8 cellular contexts compared by ENCODE assay signal in genomic region chr6:166989427-166990034, GRCh38. TPM values are rescaled to one million over a fixed set of nuclear protein-coding genes. Genes with fewer than 3 reads are reported as not detected.
DNase-seq lines count a peak whose midpoint lies in the region; ATAC-seq and FAIRE-seq lines count a peak whose summit lies in the region.

No MANE protein-coding gene starts in this region.

- no peak overlapping the region for H3K4me3 Mint-ChIP-seq in activated naive CD8-positive, alpha-beta T cell treated with anti-CD3 and anti-CD28 coated beads, Interleukin-2, amount 10 ng/mL, durations not matched to agents 7 days and 5 days
- H3K4me3 Mint-ChIP-seq in activated naive CD8-positive, alpha-beta T cell treated with anti-CD3 and anti-CD28 coated beads for 36 hours, result no peak overlapping the region

- no peak for FAIRE-seq in RCC 7860 (lab: Jason Lieb, UNC)

- H3K36me3 Mint-ChIP-seq in activated naive CD8-positive, alpha-beta T cell treated with anti-CD3 and anti-CD28 coated beads, Interleukin-2, amount 10 ng/mL, durations not matched to agents 7 days and 5 days, result peaks cover 23% of the 10 kb centered on the region
- peaks cover 19% of the 10 kb centered on the region for H3K36me3 Mint-ChIP-seq in activated naive CD8-positive, alpha-beta T cell treated with anti-CD3 and anti-CD28 coated beads for 36 hours

- POLR2A ChIA-PET in activated naive CD8-positive, alpha-beta T cell treated with anti-CD3 and anti-CD28 coated beads, Interleukin-2, amount 10 ng/mL, durations not matched to agents 7 days and 5 days (lab: Charles Lee), result interaction anchor here (1.0 to 1.7 kb wide), 3 partner anchors 33 to 212 kb away, joined by 3 to 7 read pairs (median 3); partner anchors contain the start of gene RNASET2

- no peak overlapping the region for H3K27ac Mint-ChIP-seq in activated naive CD8-positive, alpha-beta T cell treated with anti-CD3 and anti-CD28 coated beads, Interleukin-2, amount 10 ng/mL, durations not matched to agents 7 days and 5 days
- H3K27ac Mint-ChIP-seq in activated naive CD8-positive, alpha-beta T cell treated with anti-CD3 and anti-CD28 coated beads for 36 hours, result no peak overlapping the region

- H3K4me3 ChIP-seq in adipocyte (ENCODE audit: low read length), result no peak overlapping the region

- no peaks in the 10 kb centered on the region for H3K9me3 ChIP-seq in adipocyte (ENCODE audit: control insufficient read depth, low read length)

- peaks cover 6% of the 10 kb centered on the region for H3K4me1 Mint-ChIP-seq in activated naive CD8-positive, alpha-beta T cell treated with anti-CD3 and anti-CD28 coated beads, Interleukin-2, amount 10 ng/mL, durations not matched to agents 7 days and 5 days
- H3K4me1 Mint-ChIP-seq in activated naive CD8-positive, alpha-beta T cell treated with anti-CD3 and anti-CD28 coated beads for 36 hours, result peaks cover 2% of the 10 kb centered on the region

- H3K4me1 ChIP-seq in adipocyte (ENCODE audit: control insufficient read depth, insufficient read depth, low read length), result no peaks in the 10 kb centered on the region

- no peaks in the 10 kb centered on the region for H3K27me3 Mint-ChIP-seq in activated naive CD8-positive, alpha-beta T cell treated with anti-CD3 and anti-CD28 coated beads, Interleukin-2, amount 10 ng/mL, durations not matched to agents 7 days and 5 days
- no peaks in the 10 kb centered on the region for H3K27me3 Mint-ChIP-seq in activated naive CD8-positive, alpha-beta T cell treated with anti-CD3 and anti-CD28 coated beads for 36 hours

- ATAC-seq in activated naive CD8-positive, alpha-beta T cell treated with anti-CD3 and anti-CD28 coated beads, Interleukin-2, amount 10 ng/mL, durations not matched to agents 7 days and 5 days (ENCODE audit: low read depth), result peak; percentile 63
- ATAC-seq in HG02798 (IDR thresholded peaks at IDR 0.05; ENCODE audit: poor library complexity, unreplicated experiment) (peak; percentile 82), left colon (peak; percentile 90), HG02642 (IDR thresholded peaks at IDR 0.05; ENCODE audit: poor library complexity, unreplicated experiment) (no peak)

- no peaks in the 10 kb centered on the region for H3K27me3 ChIP-seq in adipocyte (replicated peaks; ENCODE audit: control insufficient read depth, insufficient read depth, low read length)

- no peaks in the 10 kb centered on the region for H3K36me3 ChIP-seq in adipocyte (ENCODE audit: control insufficient read depth, insufficient read depth, low read length, severe bottlenecking)

- H3K9ac ChIP-seq in adipocyte (ENCODE audit: low read length), result no peak overlapping the region

- no peak for DNase-seq in activated naive CD8-positive, alpha-beta T cell treated with anti-CD3 and anti-CD28 coated beads, Interleukin-2, amount 10 ng/mL, durations not matched to agents 7 days and 5 days
- DNase-seq in activated naive CD8-positive, alpha-beta T cell treated with anti-CD3 and anti-CD28 coated beads for 36 hours, result no peak
- peak; percentile 19 for DNase-seq in RCC 7860 (ENCODE audit: low spot score)
- DNase-seq in adipocyte (ENCODE audit: low read depth), result peak; percentile 74
- DNase-seq in left colon, result peak in 1 of 2 donors; percentile 53
- peak; percentile 42 for DNase-seq in stimulated activated CD8-positive, alpha-beta memory T cell treated with anti-CD3 and anti-CD28 coated beads, Interleukin-4, amount 100 ng/mL, for 48 hours

- intact Hi-C loops in left colon (cut with DNase I, micrococcal nuclease), result loop anchor here in 1 of 2 donors (2.0 kb wide), 1 partner anchor 203 kb away; no protein-coding TSS in a partner anchor

- no peaks in the 10 kb centered on the region for H3K9me3 Mint-ChIP-seq in activated naive CD8-positive, alpha-beta T cell treated with anti-CD3 and anti-CD28 coated beads, Interleukin-2, amount 10 ng/mL, durations not matched to agents 7 days and 5 days
- H3K9me3 Mint-ChIP-seq in activated naive CD8-positive, alpha-beta T cell treated with anti-CD3 and anti-CD28 coated beads for 36 hours, result no peaks in the 10 kb centered on the region

RNA-seq across cellular contexts. Expression of gene CEP43, which starts 9.7 kb away (rescaled TPM):
- 10 to 100 TPM; 23.3 to 26.3 TPM for total RNA-seq in activated naive CD8-positive, alpha-beta T cell treated with anti-CD3 and anti-CD28 coated beads, Interleukin-2, amount 10 ng/mL, durations not matched to agents 7 days and 5 days
- total RNA-seq in activated naive CD8-positive, alpha-beta T cell treated with anti-CD3 and anti-CD28 coated beads for 36 hours, result 10 to 100 TPM; 24.5 to 27.3 TPM
- total RNA-seq in left colon, result 10 to 100 TPM; 17.4 to 22.5 TPM

RNA-seq across cellular contexts. Expression of gene RNASET2, which starts 33.2 kb away (rescaled TPM):
- total RNA-seq in activated naive CD8-positive, alpha-beta T cell treated with anti-CD3 and anti-CD28 coated beads, Interleukin-2, amount 10 ng/mL, durations not matched to agents 7 days and 5 days, result 10 to 100 TPM; 69.2 to 73.1 TPM
- 10 to 100 TPM; 34.1 to 35.8 TPM for total RNA-seq in activated naive CD8-positive, alpha-beta T cell treated with anti-CD3 and anti-CD28 coated beads for 36 hours
- total RNA-seq in left colon, result 100 to 1,000 TPM; 130 to 151 TPM

Comparison
In these comparisons a context has a peak if more than half of its experiments do, and no peak if none do; other contexts are left out.
1. DNase-seq: peak in RCC 7860 (single experiment), adipocyte (single experiment) and stimulated activated CD8-positive, alpha-beta memory T cell treated with anti-CD3 and anti-CD28 coated beads, Interleukin-4, amount 100 ng/mL, for 48 hours (single experiment); none in activated naive CD8-positive, alpha-beta T cell treated with anti-CD3 and anti-CD28 coated beads, Interleukin-2, amount 10 ng/mL, durations not matched to agents 7 days and 5 days (single experiment) and activated naive CD8-positive, alpha-beta T cell treated with anti-CD3 and anti-CD28 coated beads for 36 hours (single experiment).